Comparison of ENCODE assay signal across 11 cellular contexts in genomic region chr3:57062119-57062631, GRCh38. TPM values are rescaled to one million over a fixed set of nuclear protein-coding genes. Genes with fewer than 3 reads are reported as not detected.
A peak's percentile ranks its signal among the peaks of the same experiment; 100 is the strongest.
DNase-seq lines count a peak whose midpoint lies in the region; ATAC-seq and TF ChIP-seq lines count a peak whose summit lies in the region.
"Had no signal": no experiment of that assay in that cellular context is flagged by ENCODE, and none has a peak within 500 bp of the region (broad histone marks: within the 10 kb centered on the region; RNA-seq: fewer than 3 reads in every experiment).

No MANE protein-coding gene starts in this region.

- no peaks in the 10 kb centered on the region for H3K9me3 Mint-ChIP-seq in activated T-cell treated with anti-CD3 and anti-CD28 coated beads, Interleukin-2, amount 50 U/mL, for 4 hours
- no peaks in the 10 kb centered on the region for H3K9me3 Mint-ChIP-seq in CD4-positive, alpha-beta memory T cell

- DNase-seq in Right ventricle myocardium inferior (ENCODE audit: missing footprints) = no peak
- DNase-seq in cardiac septum (ENCODE audit: low spot score) = no peak
- DNase-seq in activated T-cell treated with anti-CD3 and anti-CD28 coated beads, Interleukin-2, amount 50 U/mL, for 4 hours = no peak
- DNase-seq in CD4-positive, alpha-beta memory T cell = no peak
- no peak for DNase-seq in GM20000 (ENCODE audit: low spot score)
- no peak for DNase-seq in EL
- DNase-seq: stimulated activated CD4-positive, alpha-beta T cell treated with anti-CD3 and anti-CD28 coated beads, Interleukin-1b, Interleukin-23, amount 100 ng/mL, for 48 hours had no signal

- H3K27me3 Mint-ChIP-seq in activated T-cell treated with anti-CD3 and anti-CD28 coated beads, Interleukin-2, amount 50 U/mL, for 4 hours (ENCODE audit: low read depth) = peaks cover 7% of the 10 kb centered on the region
- peaks cover 3 to 11% of the 10 kb centered on the region in 2 donors for H3K27me3 Mint-ChIP-seq in CD4-positive, alpha-beta memory T cell

- H3K36me3 Mint-ChIP-seq in activated T-cell treated with anti-CD3 and anti-CD28 coated beads, Interleukin-2, amount 50 U/mL, for 4 hours (ENCODE audit: insufficient read depth) = no peaks in the 10 kb centered on the region
- H3K36me3 Mint-ChIP-seq in CD4-positive, alpha-beta memory T cell = no peaks in the 10 kb centered on the region

- H3K4me3 ChIP-seq in esophagus (ENCODE audit: low read depth in 1 of 2, low read length in 2 of 2) (no peak overlapping the region), muscle layer of duodenum (ENCODE audit: low read depth in 1 of 2, low read length in 2 of 2) (peak overlapping the region in 1 of 2 donors; percentile 26)
- no peak overlapping the region for H3K4me3 ChIP-seq in CD4-positive, alpha-beta memory T cell (ENCODE audit: low read length in 2 of 2)

- 30 to 49% methylated on average over 9 of the region's 9 CpGs for WGBS in esophagus, 2 donors

- peak; percentile 41 for ATAC-seq in Right ventricle myocardium inferior
- ATAC-seq in activated T-cell treated with anti-CD3 and anti-CD28 coated beads, Interleukin-2, amount 50 U/mL, for 4 hours = no peak

- H3K27me3 ChIP-seq in esophagus (ENCODE audit: control insufficient read depth in 1 of 2, insufficient read depth in 2 of 2, low read length in 2 of 2) (no peaks in the 10 kb centered on the region), muscle layer of duodenum (ENCODE audit: low read depth, low read length) (no peaks in the 10 kb centered on the region)
- H3K27me3 ChIP-seq in CD4-positive, alpha-beta memory T cell (ENCODE audit: insufficient read depth, low read length) = no peaks in the 10 kb centered on the region

- H3K27ac Mint-ChIP-seq in CD4-positive, alpha-beta memory T cell = no peak overlapping the region

- no peak for TF ChIP-seq CTCF in GM20000 (IDR thresholded peaks at IDR 0.05; ENCODE audit: extremely low read depth, missing control alignments)

- peaks cover 3 to 17% of the 10 kb centered on the region in 2 donors for H3K4me1 ChIP-seq in esophagus (ENCODE audit: control insufficient read depth in 2 of 2, insufficient read depth in 2 of 2, low read length in 1 of 2)
- peaks cover 11 to 37% of the 10 kb centered on the region in 2 donors for H3K4me1 ChIP-seq in muscle layer of duodenum (ENCODE audit: control insufficient read depth in 1 of 2, insufficient read depth in 2 of 2, low read length in 2 of 2)
- H3K4me1 ChIP-seq in CD4-positive, alpha-beta memory T cell (ENCODE audit: insufficient read depth, low read length) = no peaks in the 10 kb centered on the region

- peak overlapping the region; percentile 58 to 81 for H3K27ac ChIP-seq in esophagus (ENCODE audit: low read depth in 2 of 2, low read length in 1 of 2)
- peak overlapping the region; percentile 49 for H3K27ac ChIP-seq in muscle layer of duodenum (ENCODE audit: low read length)
- no peak overlapping the region for H3K27ac ChIP-seq in CD4-positive, alpha-beta memory T cell (ENCODE audit: low read depth, low read length)

- H3K36me3 ChIP-seq in esophagus (ENCODE audit: control insufficient read depth in 2 of 2, insufficient read depth in 2 of 2, low read length in 1 of 2) = no peaks in the 10 kb centered on the region
- no peaks in the 10 kb centered on the region for H3K36me3 ChIP-seq in muscle layer of duodenum (ENCODE audit: control insufficient read depth in 1 of 2, insufficient read depth in 2 of 2, low read length in 2 of 2)
- no peaks in the 10 kb centered on the region for H3K36me3 ChIP-seq in CD4-positive, alpha-beta memory T cell (ENCODE audit: insufficient read depth, low read length)

- CTCF ChIA-PET in CD4-positive, alpha-beta memory T cell (lab: Charles Lee; ENCODE audit: partially characterized antibody) = interaction anchor here (1.3 kb wide), 1 partner anchor 13 kb away, joined by 3 read pairs; no protein-coding TSS in a partner anchor

- no peak overlapping the region for H3K4me3 Mint-ChIP-seq in activated T-cell treated with anti-CD3 and anti-CD28 coated beads, Interleukin-2, amount 50 U/mL, for 4 hours
- no peak overlapping the region for H3K4me3 Mint-ChIP-seq in CD4-positive, alpha-beta memory T cell

- H3K9me3 ChIP-seq in esophagus (ENCODE audit: control insufficient read depth in 2 of 2, insufficient read depth in 1 of 2, low read depth in 1 of 2, low read length in 1 of 2) (no peaks in the 10 kb centered on the region), muscle layer of duodenum (ENCODE audit: control insufficient read depth in 1 of 2, low read length in 2 of 2) (no peaks in the 10 kb centered on the region)
- no peaks in the 10 kb centered on the region for H3K9me3 ChIP-seq in CD4-positive, alpha-beta memory T cell (ENCODE audit: control insufficient read depth in 1 of 2, low read length in 2 of 2)

- intact Hi-C loops in Right ventricle myocardium inferior (cut with DNase I) = no loop called here
- intact Hi-C loops in cardiac septum (cut with DNase I) = no loop called here
- intact Hi-C loops in CD4-positive, alpha-beta memory T cell (cut with micrococcal nuclease) = no loop called here

- H3K4me1 Mint-ChIP-seq in activated T-cell treated with anti-CD3 and anti-CD28 coated beads, Interleukin-2, amount 50 U/mL, for 4 hours (ENCODE audit: low read depth) = no peaks in the 10 kb centered on the region
- no peaks in the 10 kb centered on the region for H3K4me1 Mint-ChIP-seq in CD4-positive, alpha-beta memory T cell

- POLR2A ChIA-PET in CD4-positive, alpha-beta memory T cell (lab: Charles Lee; ENCODE audit: partially characterized antibody) = no interaction called here

RNA-seq across cellular contexts. Expression of gene SPATA12, which starts 1.7 kb away (rescaled TPM):
- total RNA-seq in Right ventricle myocardium inferior (not detected), cardiac septum (not detected)
- under 1 TPM; 0.02 to 0.05 TPM for polyA plus RNA-seq in esophagus
- total RNA-seq in activated T-cell treated with anti-CD3 and anti-CD28 coated beads, Interleukin-2, amount 50 U/mL, for 4 hours = not detected
- not detected for total RNA-seq in CD4-positive, alpha-beta memory T cell
- not detected for polyA plus RNA-seq in CD4-positive, alpha-beta memory T cell
- total RNA-seq: activated CD8-positive, alpha-beta memory T cell treated with anti-CD3 and anti-CD28 coated beads for 36 hours had no signal
- polyA plus RNA-seq: AG04450 had no signal
